In genomic region chr7:137681657-137682562, GRCh38 we compare ENCODE assay signal across 16 cellular contexts.
DNase-seq lines count a peak whose midpoint lies in the region; ATAC-seq and TF ChIP-seq lines count a peak whose summit lies in the region.
"Had no signal": no experiment of that assay in that cellular context is flagged by ENCODE, and none has a peak within 500 bp of the region (broad histone marks: within the 10 kb centered on the region; RNA-seq: fewer than 3 reads in every experiment).

No MANE protein-coding gene starts in this region.

- no peak overlapping the region for H3K4me3 Mint-ChIP-seq in Calu3 (ENCODE audit: low read depth, unreplicated experiment)
- H3K4me3 Mint-ChIP-seq: stimulated activated naive CD8-positive, alpha-beta T cell treated with anti-CD3 and anti-CD28 coated beads, Interleukin-15, Interleukin-2, amounts not matched to agents 100 ng/mL and 50 ng/mL, for 24 hours had no signal

- no peaks in the 10 kb centered on the region for H3K36me3 ChIP-seq in vagina

- no peaks in the 10 kb centered on the region for H3K9me3 ChIP-seq in vagina

- peaks cover 66% of the 10 kb centered on the region for H3K27me3 Mint-ChIP-seq in Calu3 (ENCODE audit: unreplicated experiment)

- no peak overlapping the region for H3K27ac Mint-ChIP-seq in Calu3 (ENCODE audit: unreplicated experiment)
- H3K27ac Mint-ChIP-seq: activated T-helper 2 cell treated with anti-CD3 and anti-CD28 coated beads, Interferon-gamma antibody, Interleukin-2, Interleukin-4, amounts not matched to agents 10 μg/mL and 5 μg/mL and 100 μg/mL, durations not matched to agents 14 hours and 24 hours and 36 hours; stimulated activated naive CD8-positive, alpha-beta T cell treated with anti-CD3 and anti-CD28 coated beads, Interleukin-15, Interleukin-2, amounts not matched to agents 100 ng/mL and 50 ng/mL, for 24 hours had no signal

- CTCF ChIA-PET in Calu3 (lab: Charles Lee): no interaction called here

- DNase-seq in HPDE6-E6E7 (ENCODE audit: extremely low spot score) (peak; percentile 5), amniotic epithelial cell (ENCODE audit: low read depth) (peak; percentile 91), fibroblast of the conjunctiva (ENCODE audit: low read depth) (peak; percentile 61), vagina (ENCODE audit: extremely low spot score in 2 of 2) (no peak), superior temporal gyrus (ENCODE audit: extremely low spot score) (no peak), Calu3 (no peak)
- DNase-seq: activated CD4-positive, alpha-beta T cell treated with anti-CD3 and anti-CD28 coated beads for 1 hour; cerebellar nuclear complex; DND-41; occipital lobe; stimulated activated CD4-positive, alpha-beta T cell treated with anti-CD3 and anti-CD28 coated beads, Interleukin-2, amount 100 ng/mL, for 48 hours had no signal

- no peak for ATAC-seq in HG03457 (IDR thresholded peaks at IDR 0.05; ENCODE audit: unreplicated experiment)

- intact Hi-C loops in vagina (cut with DNase I): no loop called here
- intact Hi-C loops in Calu3 (cut with micrococcal nuclease; ENCODE audit: unreplicated experiment): no loop called here

- TF ChIP-seq CTCF in vagina (IDR thresholded peaks at IDR 0.05) (no peak), Calu3 (IDR thresholded peaks at IDR 0.05; ENCODE audit: unreplicated experiment) (no peak)

- no peaks in the 10 kb centered on the region for H3K9me3 Mint-ChIP-seq in Calu3 (ENCODE audit: low read depth, unreplicated experiment)
- H3K9me3 Mint-ChIP-seq: activated T-helper 2 cell treated with anti-CD3 and anti-CD28 coated beads, Interferon-gamma antibody, Interleukin-2, Interleukin-4, amounts not matched to agents 10 μg/mL and 5 μg/mL and 100 μg/mL, durations not matched to agents 14 hours and 24 hours and 36 hours; stimulated activated naive CD8-positive, alpha-beta T cell treated with anti-CD3 and anti-CD28 coated beads, Interleukin-15, Interleukin-2, amounts not matched to agents 100 ng/mL and 50 ng/mL, for 24 hours had no signal

- no peaks in the 10 kb centered on the region for H3K36me3 Mint-ChIP-seq in Calu3 (ENCODE audit: insufficient read depth, unreplicated experiment)

- H3K27me3 ChIP-seq in vagina: no peaks in the 10 kb centered on the region

- TF ChIP-seq POLR2A in vagina (IDR thresholded peaks at IDR 0.05): no peak

- no peaks in the 10 kb centered on the region for H3K4me1 ChIP-seq in vagina

- H3K4me1 Mint-ChIP-seq in Calu3 (ENCODE audit: low read depth, unreplicated experiment): no peaks in the 10 kb centered on the region

- BruUV-seq in Calu3 (replicated peaks; lab: Mats Ljungman, UMichigan): no TSS peak

- H3K4me3 ChIP-seq in vagina: no peak overlapping the region
- H3K4me3 ChIP-seq: lung had no signal

- peak overlapping the region; percentile 47 for H3K27ac ChIP-seq in vagina
- H3K27ac ChIP-seq: HL-60 had no signal

Comparison
In these comparisons a context has a peak if more than half of its experiments do, and no peak if none do; other contexts are left out.
1. DNase-seq: peak in HPDE6-E6E7 (single experiment), amniotic epithelial cell (single experiment) and fibroblast of the conjunctiva (single experiment); none in vagina (0 of 2), superior temporal gyrus (single experiment) and Calu3 (single experiment).